ENCODE assay signal across 12 cellular contexts in the genomic region with DNA sequence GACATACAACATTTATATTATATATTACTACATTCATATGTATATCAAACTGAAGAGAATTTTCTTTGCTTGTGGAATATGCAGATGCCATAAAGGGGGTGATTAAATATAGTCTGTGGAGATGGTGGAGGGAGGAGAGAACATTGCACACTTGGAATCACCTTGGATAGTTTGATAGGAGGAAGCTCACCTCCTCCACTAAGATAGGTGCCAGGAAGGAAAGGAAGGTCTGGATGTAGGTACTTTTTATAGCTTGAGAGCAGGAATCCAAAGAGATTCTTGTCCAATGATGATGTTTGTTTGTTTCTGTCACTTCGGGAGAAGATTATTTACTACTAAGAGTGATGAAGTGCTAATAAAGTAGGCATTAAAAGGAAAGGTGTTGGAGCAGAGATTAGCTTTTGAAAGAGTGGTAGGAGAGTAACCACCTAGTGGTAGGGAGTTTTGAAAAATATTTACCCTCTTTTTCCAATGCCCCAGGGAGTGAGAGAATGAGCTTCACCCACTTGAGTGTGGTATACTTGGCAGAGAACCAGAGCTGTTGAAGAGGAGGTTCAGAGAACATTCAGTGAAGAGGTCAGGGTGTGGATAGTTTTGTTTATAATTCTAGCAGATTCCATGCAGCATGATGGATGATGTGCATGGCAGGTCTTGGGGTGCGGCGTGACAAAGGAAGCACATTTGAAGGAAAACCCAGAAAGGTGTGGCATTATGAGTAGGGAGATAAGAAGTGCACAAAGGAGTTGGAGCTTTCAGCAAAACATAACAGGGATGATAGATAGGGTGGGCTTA.
DNase-seq lines count a peak whose midpoint lies in the region; ATAC-seq, FAIRE-seq and TF ChIP-seq lines count a peak whose summit lies in the region.
"Had no signal": no experiment of that assay in that cellular context is flagged by ENCODE, and none has a peak within 500 bp of the region (broad histone marks: within the 10 kb centered on the region; RNA-seq: fewer than 3 reads in every experiment).

No MANE protein-coding gene starts in this region.

- peaks cover 10% of the 10 kb centered on the region for H3K4me1 ChIP-seq in psoas muscle

- 75 to 91% (median 80%) methylated on average over 3 of the region's 3 CpGs for WGBS in psoas muscle, 3 donors

- H3K36me3 ChIP-seq in psoas muscle (ENCODE audit: insufficient read depth in 1 of 2, low read depth in 1 of 2) (peaks cover 0 to 23% of the 10 kb centered on the region in 2 donors), brain microvascular endothelial cell (replicated peaks) (no peaks in the 10 kb centered on the region)

- DNase-seq in HEK293T (ENCODE audit: extremely low spot score), result no peak
- peak; percentile 6 for DNase-seq in NCI-H2227 (lab: John Stamatoyannopoulos, UW; ENCODE audit: unreplicated experiment)
- DNase-seq in epithelial cell of esophagus (ENCODE audit: low read depth), result peak; percentile 21
- no peak for DNase-seq in omental fat pad (ENCODE audit: low spot score)
- DNase-seq in frontal cortex (ENCODE audit: low spot score in 2 of 2), result no peak
- no peak for DNase-seq in psoas muscle
- no peak for DNase-seq in brain microvascular endothelial cell
- no peak for DNase-seq in GM20000 (ENCODE audit: low spot score)
- DNase-seq: amygdala, NCI-H1048 had no signal

- intact Hi-C loops in psoas muscle (cut with DNase I), result no loop called here

- TF ChIP-seq CTCF in epithelial cell of esophagus (IDR thresholded peaks at IDR 0.05; ENCODE audit: insufficient read depth, low read depth, low read length, missing control alignments) (no peak), omental fat pad (IDR thresholded peaks at IDR 0.05) (no peak), psoas muscle (IDR thresholded peaks at IDR 0.05) (no peak), brain microvascular endothelial cell (IDR thresholded peaks at IDR 0.05; ENCODE audit: low read depth, low read length, missing control alignments) (no peak), GM20000 (IDR thresholded peaks at IDR 0.05; ENCODE audit: extremely low read depth, missing control alignments) (no peak)

- FAIRE-seq in frontal cortex (lab: Jason Lieb, UNC), result no peak
- FAIRE-seq: HTR-8/SVneo had no signal

- H3K9me3 ChIP-seq in psoas muscle, result no peaks in the 10 kb centered on the region

- ATAC-seq in omental fat pad (ENCODE audit: low FRiP score) (peak; percentile 15), psoas muscle (no peak)

- H3K4me3 ChIP-seq in epithelial cell of esophagus (ENCODE audit: low read length) (no peak overlapping the region), psoas muscle (no peak overlapping the region), brain microvascular endothelial cell (ENCODE audit: low read depth, low read length) (no peak overlapping the region)

- H3K27me3 ChIP-seq in psoas muscle (ENCODE audit: insufficient read depth in 3 of 3, low read length in 2 of 3) (no peaks in the 10 kb centered on the region), brain microvascular endothelial cell (replicated peaks) (no peaks in the 10 kb centered on the region)

- in situ Hi-C loops in brain microvascular endothelial cell (cut with HindIII; ENCODE audit: low pct_ligation_motif_present, low sequenced_read_pairs), result no loop called here

- CTCF ChIA-PET in HEK293T (lab: Yijun Ruan, JAX), result interaction anchor here (0.6 to 1.2 kb wide), 2 partner anchors 12 to 163 kb away, joined by 4 to 9 read pairs; no protein-coding TSS in a partner anchor

- H3K27ac ChIP-seq in psoas muscle, result no peak overlapping the region
- no peak overlapping the region for H3K27ac ChIP-seq in brain microvascular endothelial cell
- H3K27ac ChIP-seq: RWPE1 had no signal

- POLR2A ChIA-PET in HEK293T (lab: Yijun Ruan, JAX), result interaction anchor here (0.7 kb wide), 1 partner anchor 144 kb away, joined by 3 read pairs; no protein-coding TSS in a partner anchor

TF ChIP-seq in HEK293T, 16 proteins besides CTCF, POLR2A, EP300 and RAD21:
- TF ChIP-seq TARDBP (IDR thresholded peaks at IDR 0.05) (no peak), CTBP1 (IDR thresholded peaks at IDR 0.05; ENCODE audit: borderline replicate concordance) (0 out of 2 replicates have a peak, but pooled peaks have one; percentile 47)
- TF ChIP-seq, protein P1, sequence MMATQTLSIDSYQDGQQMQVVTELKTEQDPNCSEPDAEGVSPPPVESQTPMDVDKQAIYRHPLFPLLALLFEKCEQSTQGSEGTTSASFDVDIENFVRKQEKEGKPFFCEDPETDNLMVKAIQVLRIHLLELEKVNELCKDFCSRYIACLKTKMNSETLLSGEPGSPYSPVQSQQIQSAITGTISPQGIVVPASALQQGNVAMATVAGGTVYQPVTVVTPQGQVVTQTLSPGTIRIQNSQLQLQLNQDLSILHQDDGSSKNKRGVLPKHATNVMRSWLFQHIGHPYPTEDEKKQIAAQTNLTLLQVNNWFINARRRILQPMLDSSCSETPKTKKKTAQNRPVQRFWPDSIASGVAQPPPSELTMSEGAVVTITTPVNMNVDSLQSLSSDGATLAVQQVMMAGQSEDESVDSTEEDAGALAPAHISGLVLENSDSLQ (IDR thresholded peaks at IDR 0.05), result peak; percentile 74

Comparison
In these comparisons a context has a peak if more than half of its experiments do, and no peak if none do; other contexts are left out.
1. DNase-seq: peak in NCI-H2227 (single experiment) and epithelial cell of esophagus (single experiment); none in HEK293T (single experiment), omental fat pad (single experiment), frontal cortex (0 of 2), psoas muscle (0 of 2), brain microvascular endothelial cell (single experiment) and GM20000 (single experiment).